In genomic region chr1:199691540-199691939, GRCh38 we compare ENCODE assay signal across 8 cellular contexts.
A peak's percentile ranks its signal among the peaks of the same experiment; 100 is the strongest.
DNase-seq lines count a peak whose midpoint lies in the region; ATAC-seq and TF ChIP-seq lines count a peak whose summit lies in the region.

No MANE protein-coding gene starts in this region.

- H3K36me3 Mint-ChIP-seq in activated CD4-positive, alpha-beta T cell treated with anti-CD3 and anti-CD28 coated beads, Interleukin-2, amount 10 ng/mL, durations not matched to agents 7 days and 5 days (ENCODE audit: low read depth) = no peaks in the 10 kb centered on the region

- in situ Hi-C loops in gastrocnemius medialis (cut with MboI; ENCODE audit: low sequenced_read_pairs in 4 of 4) = loop anchor here in 3 of 4 donors (25.0 kb wide), 2 partner anchors 596 to 621 kb away; no protein-coding TSS in a partner anchor

- H3K4me1 Mint-ChIP-seq in activated CD4-positive, alpha-beta T cell treated with anti-CD3 and anti-CD28 coated beads, Interleukin-2, amount 10 ng/mL, durations not matched to agents 7 days and 5 days = no peaks in the 10 kb centered on the region

- CTCF ChIA-PET in activated CD4-positive, alpha-beta T cell treated with anti-CD3 and anti-CD28 coated beads, Interleukin-2, amount 10 ng/mL, durations not matched to agents 7 days and 5 days (lab: Charles Lee) = interaction anchor here (0.6 to 1.2 kb wide), 2 partner anchors 13 to 791 kb away, joined by 3 to 4 read pairs; no protein-coding TSS in a partner anchor

- H3K27ac ChIP-seq in gastrocnemius medialis = no peak overlapping the region

- H3K36me3 ChIP-seq in gastrocnemius medialis = no peaks in the 10 kb centered on the region

- no peak for TF ChIP-seq POLR2A in gastrocnemius medialis (IDR thresholded peaks at IDR 0.05)

- no peak for ATAC-seq in gastrocnemius medialis

- no peaks in the 10 kb centered on the region for H3K9me3 Mint-ChIP-seq in activated CD4-positive, alpha-beta T cell treated with anti-CD3 and anti-CD28 coated beads, Interleukin-2, amount 10 ng/mL, durations not matched to agents 7 days and 5 days

- peaks cover 35% of the 10 kb centered on the region for H3K27me3 Mint-ChIP-seq in activated CD4-positive, alpha-beta T cell treated with anti-CD3 and anti-CD28 coated beads, Interleukin-2, amount 10 ng/mL, durations not matched to agents 7 days and 5 days

- no peak overlapping the region for H3K27ac Mint-ChIP-seq in activated CD4-positive, alpha-beta T cell treated with anti-CD3 and anti-CD28 coated beads, Interleukin-2, amount 10 ng/mL, durations not matched to agents 7 days and 5 days

- no peaks in the 10 kb centered on the region for H3K9me3 ChIP-seq in gastrocnemius medialis

- no peak for TF ChIP-seq CTCF in gastrocnemius medialis (IDR thresholded peaks at IDR 0.05 in 4 of 5, conservative IDR thresholded peaks at IDR 0.05 in 1 of 5)

- POLR2A ChIA-PET in activated CD4-positive, alpha-beta T cell treated with anti-CD3 and anti-CD28 coated beads, Interleukin-2, amount 10 ng/mL, durations not matched to agents 7 days and 5 days (lab: Charles Lee) = no interaction called here

- peak; percentile 82 for DNase-seq in ELR (ENCODE audit: low read depth)
- DNase-seq in NCI-H2029 (lab: John Stamatoyannopoulos, UW) = peak; percentile 59
- peak; percentile 92 for DNase-seq in amniotic epithelial cell (ENCODE audit: low read depth)
- peak; percentile 29 for DNase-seq in myocyte (ENCODE audit: low read depth)
- DNase-seq in activated CD4-positive, alpha-beta T cell treated with anti-CD3 and anti-CD28 coated beads, Interleukin-2, amount 10 ng/mL, durations not matched to agents 7 days and 5 days = no peak
- DNase-seq in activated T-cell treated with anti-CD3 and anti-CD28 coated beads, Interleukin-2, amount 50 U/mL, for 48 hours = no peak
- DNase-seq in GDM1 (lab: John Stamatoyannopoulos, UW) = no peak
- no peak for DNase-seq in gastrocnemius medialis

- no peak overlapping the region for H3K4me3 Mint-ChIP-seq in activated CD4-positive, alpha-beta T cell treated with anti-CD3 and anti-CD28 coated beads, Interleukin-2, amount 10 ng/mL, durations not matched to agents 7 days and 5 days

- H3K4me3 ChIP-seq in gastrocnemius medialis = no peak overlapping the region

- no peaks in the 10 kb centered on the region for H3K4me1 ChIP-seq in gastrocnemius medialis

- intact Hi-C loops in gastrocnemius medialis (cut with DNase I; ENCODE audit: low total_unique reads) = no loop called here

- no peaks in the 10 kb centered on the region for H3K27me3 ChIP-seq in gastrocnemius medialis

Comparison
In these comparisons a context has a peak if more than half of its experiments do, and no peak if none do; other contexts are left out.
1. DNase-seq: peak in ELR (single experiment), NCI-H2029 (single experiment), amniotic epithelial cell (single experiment) and myocyte (single experiment); none in activated CD4-positive, alpha-beta T cell treated with anti-CD3 and anti-CD28 coated beads, Interleukin-2, amount 10 ng/mL, durations not matched to agents 7 days and 5 days (single experiment), activated T-cell treated with anti-CD3 and anti-CD28 coated beads, Interleukin-2, amount 50 U/mL, for 48 hours (0 of 2), GDM1 (single experiment) and gastrocnemius medialis (0 of 2).